7 cellular contexts compared by ENCODE assay signal in genomic region chr19:56951672-56952071, GRCh38.
"Had no signal": no experiment of that assay in that cellular context is flagged by ENCODE, and none has a peak within 500 bp of the region (broad histone marks: within the 10 kb centered on the region; RNA-seq: fewer than 3 reads in every experiment).

No MANE protein-coding gene starts in this region.

- H3K4me2 ChIP-seq: KMS-11 had no signal

- H3K27ac Mint-ChIP-seq: IgD-negative memory B cell had no signal

- DNase-seq: IMR-90, KBM-7, KG1 had no signal

- H3K4me1 Mint-ChIP-seq: IgD-negative memory B cell had no signal

- H3K36me3 Mint-ChIP-seq: IgD-negative memory B cell had no signal

- H3K9ac ChIP-seq: KMS-11 had no signal

- H3K27ac ChIP-seq: HL-60, KMS-11 had no signal

- H3K27me3 Mint-ChIP-seq: IgD-negative memory B cell had no signal

- FAIRE-seq: HTR-8/SVneo had no signal
